8 cellular contexts compared by ENCODE assay signal in the genomic region with DNA sequence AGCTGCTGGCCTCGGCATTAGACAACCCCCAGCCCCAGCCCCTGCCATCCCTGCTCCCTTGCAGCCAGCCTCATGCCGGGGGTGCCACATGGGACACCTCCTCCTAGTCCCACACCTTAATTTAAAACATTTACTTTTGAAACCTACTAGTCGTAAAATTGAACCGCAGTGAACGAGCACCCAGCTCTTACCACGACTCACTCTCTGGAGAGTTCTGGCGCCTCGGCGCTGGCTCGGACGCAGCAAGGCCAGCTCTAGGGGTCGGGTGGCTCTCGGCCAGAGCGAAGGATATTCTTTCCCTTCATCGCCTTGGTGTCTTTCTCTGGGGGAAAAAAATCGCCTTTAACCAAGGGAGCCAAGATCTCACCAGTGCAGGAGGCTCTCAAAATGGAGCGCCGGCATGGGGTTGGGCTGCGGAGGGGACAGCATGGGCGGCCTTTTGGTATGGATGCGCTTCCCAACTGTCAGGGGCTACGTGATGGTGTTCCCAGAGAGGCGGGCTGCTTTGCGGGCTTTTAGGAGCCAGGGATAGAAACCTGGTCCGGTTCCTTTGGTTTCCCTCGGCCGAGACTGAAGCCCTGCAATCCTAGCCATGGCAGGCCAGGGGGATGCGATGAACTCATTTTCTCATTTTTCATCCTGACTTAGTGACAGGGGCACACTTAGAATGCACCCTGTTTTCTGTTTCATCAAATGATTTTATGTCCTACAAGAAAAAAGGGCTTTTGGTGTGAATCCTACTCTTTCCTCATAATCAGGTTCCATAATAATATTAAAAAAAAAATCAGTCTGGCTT. TPM values are rescaled to one million over a fixed set of nuclear protein-coding genes. Genes with fewer than 3 reads are reported as not detected.
DNase-seq lines count a peak whose midpoint lies in the region; ATAC-seq, FAIRE-seq and TF ChIP-seq lines count a peak whose summit lies in the region.

No MANE protein-coding gene starts in this region.

- in situ Hi-C loops in GM12878 (cut with MboI): no loop called here

- intact Hi-C loops in GM12878 (cut with micrococcal nuclease; ENCODE audit: unreplicated experiment): no loop called here

- DNase-seq in activated CD4-positive, alpha-beta T cell treated with anti-CD3 and anti-CD28 coated beads, Interleukin-2, amount 10 ng/mL, durations not matched to agents 7 days and 5 days: no peak
- DNase-seq in activated CD4-positive, alpha-beta T cell treated with anti-CD3 and anti-CD28 coated beads for 48 hours: no peak
- DNase-seq in GM12878 (ENCODE audit: low read depth, low spot score) (no peak), thoracic aorta (ENCODE audit: low spot score) (no peak), erythroblast (lab: John Stamatoyannopoulos, UW) (no peak)

- POLR2A ChIA-PET in activated CD4-positive, alpha-beta T cell treated with anti-CD3 and anti-CD28 coated beads, Interleukin-2, amount 10 ng/mL, durations not matched to agents 7 days and 5 days (lab: Charles Lee): interaction anchor here (0.6 to 1.3 kb wide), 4 partner anchors 104 to 178 kb away, joined by 4 to 8 read pairs (median 4); no protein-coding TSS in a partner anchor
- POLR2A ChIA-PET in GM12878 (lab: Charles Lee): interaction anchor here (1.0 to 7.8 kb wide), 4 partner anchors 27 to 143 kb away, joined by 3 to 55 read pairs (median 4); no protein-coding TSS in a partner anchor

- H3K4me2 ChIP-seq in GM12878 (ENCODE audit: control insufficient read depth, insufficient read depth): peak overlapping the region; percentile 82

- no peaks in the 10 kb centered on the region for H3K79me2 ChIP-seq in GM12878 (ENCODE audit: control insufficient read depth, insufficient read depth, low read length)

- H3K9me3 ChIP-seq in GM12878 (replicated peaks; ENCODE audit: control insufficient read depth, insufficient read depth, low read length) (no peaks in the 10 kb centered on the region; the same call in 2 of the 3 replicates), liver (ENCODE audit: control insufficient read depth in 4 of 4, low read length in 3 of 4) (no peaks in the 10 kb centered on the region), thoracic aorta (no peaks in the 10 kb centered on the region)

- H4K20me1 ChIP-seq in GM12878 (ENCODE audit: control insufficient read depth, insufficient read depth): no peaks in the 10 kb centered on the region

- RAD21 ChIA-PET in GM12878 (lab: Charles Lee; ENCODE audit: unreplicated experiment): interaction anchor here (0.8 to 9.0 kb wide), 13 partner anchors 10 to 226 kb away, joined by 3 to 154 read pairs (median 5); no protein-coding TSS in a partner anchor

- no TSS peak for BruUV-seq in GM12878 (replicated peaks; lab: Mats Ljungman, UMichigan)

- TF ChIP-seq POLR2A in GM12878 (IDR thresholded peaks at IDR 0.05; ENCODE audit: low read depth, low read length): no peak
- no peak for TF ChIP-seq POLR2A in erythroblast (IDR thresholded peaks at IDR 0.05; ENCODE audit: low read length)

- H3K27ac ChIP-seq in GM12878 (ENCODE audit: control insufficient read depth, insufficient read depth): no peak overlapping the region
- H3K27ac ChIP-seq in liver (ENCODE audit: low read depth in 1 of 2, low read length in 2 of 2): peak overlapping the region; percentile 95 to 97
- H3K27ac ChIP-seq in thoracic aorta: no peak overlapping the region

- peak overlapping the region; percentile 97 for H3K4me3 Mint-ChIP-seq in activated CD4-positive, alpha-beta T cell treated with anti-CD3 and anti-CD28 coated beads, Interleukin-2, amount 10 ng/mL, durations not matched to agents 7 days and 5 days

- SMC1A ChIA-PET in GM12878 (lab: Charles Lee; ENCODE audit: uncharacterized antibody, unreplicated experiment): interaction anchor here (0.7 to 9.2 kb wide), 12 partner anchors 11 to 179 kb away, joined by 3 to 100 read pairs (median 3); no protein-coding TSS in a partner anchor

- CTCF ChIA-PET in activated CD4-positive, alpha-beta T cell treated with anti-CD3 and anti-CD28 coated beads, Interleukin-2, amount 10 ng/mL, durations not matched to agents 7 days and 5 days (lab: Charles Lee): interaction anchor here (1.1 to 5.7 kb wide), 11 partner anchors 10 to 1451 kb away, joined by 3 to 31 read pairs (median 5); no protein-coding TSS in a partner anchor
- CTCF ChIA-PET in GM12878 (lab: Yijun Ruan, JAX): interaction anchor here (0.6 to 5.7 kb wide), 11 partner anchors 16 to 180 kb away, joined by 3 to 87 read pairs (median 5); no protein-coding TSS in a partner anchor

- peak overlapping the region; percentile 69 for H3K4me3 ChIP-seq in GM12878
- H3K4me3 ChIP-seq in liver (ENCODE audit: low read depth in 1 of 3, low read length in 3 of 3): peak overlapping the region; percentile 94 to 100 (median 97)
- peak overlapping the region; percentile 86 for H3K4me3 ChIP-seq in thoracic aorta

- H2AFZ ChIP-seq in GM12878 (ENCODE audit: control insufficient read depth, low read depth, low read length): no peak overlapping the region

- H3K9ac ChIP-seq in GM12878 (ENCODE audit: control insufficient read depth, insufficient read depth, low read length) (peak overlapping the region; percentile 32; the same call in 1 of the 2 replicates), liver (ENCODE audit: low read depth in 1 of 2, low read length in 2 of 2) (peak overlapping the region; percentile 51 to 78)

- ATAC-seq in GM12878 (no peak), thoracic aorta (ENCODE audit: insufficient number of reproducible peaks, low FRiP score, low read depth) (no peak), GM21381 (IDR thresholded peaks at IDR 0.05; ENCODE audit: unreplicated experiment) (no peak), GM18873 (IDR thresholded peaks at IDR 0.05; ENCODE audit: low FRiP score, unreplicated experiment) (no peak)

- H3K4me1 Mint-ChIP-seq in activated CD4-positive, alpha-beta T cell treated with anti-CD3 and anti-CD28 coated beads, Interleukin-2, amount 10 ng/mL, durations not matched to agents 7 days and 5 days: peaks cover 65% of the 10 kb centered on the region

- TF ChIP-seq RAD21 in GM12878 (IDR thresholded peaks at IDR 0.05; ENCODE audit: insufficient read depth, low read depth, low read length): no peak
- no peak for TF ChIP-seq RAD21 in liver (IDR thresholded peaks at IDR 0.05)

- TF ChIP-seq EP300 in GM12878 (IDR thresholded peaks at IDR 0.05; ENCODE audit: borderline replicate concordance in 1 of 2, control insufficient read depth in 1 of 2, low read depth in 2 of 2, low read length in 2 of 2): no peak

- no peaks in the 10 kb centered on the region for H3K27me3 Mint-ChIP-seq in activated CD4-positive, alpha-beta T cell treated with anti-CD3 and anti-CD28 coated beads, Interleukin-2, amount 10 ng/mL, durations not matched to agents 7 days and 5 days

- no peak for TF ChIP-seq CTCF in GM12878 (IDR thresholded peaks at IDR 0.05 in 2 of 3, conservative IDR thresholded peaks at IDR 0.05 in 1 of 3; ENCODE audit: control insufficient read depth in 2 of 3, extremely low read depth in 1 of 3, insufficient read depth in 1 of 3, low read depth in 3 of 3, low read length in 3 of 3)
- no peak for TF ChIP-seq CTCF in liver (IDR thresholded peaks at IDR 0.05; ENCODE audit: low read depth, low read length, missing input control)
- no peak for TF ChIP-seq CTCF in thoracic aorta (IDR thresholded peaks at IDR 0.05)

- no peaks in the 10 kb centered on the region; a peak in 1 of 4 replicates for H3K27me3 ChIP-seq in GM12878 (replicated peaks in 1 of 2; ENCODE audit: control insufficient read depth in 2 of 2, insufficient read depth in 2 of 2, low read length in 1 of 2)
- no peaks in the 10 kb centered on the region for H3K27me3 ChIP-seq in liver (ENCODE audit: control insufficient read depth in 4 of 4, insufficient read depth in 4 of 4, low read length in 3 of 4)
- H3K27me3 ChIP-seq in thoracic aorta (replicated peaks; ENCODE audit: insufficient read depth): no peaks in the 10 kb centered on the region

- peak overlapping the region; percentile 83 for H3K27ac Mint-ChIP-seq in activated CD4-positive, alpha-beta T cell treated with anti-CD3 and anti-CD28 coated beads, Interleukin-2, amount 10 ng/mL, durations not matched to agents 7 days and 5 days

- H3K36me3 ChIP-seq in GM12878 (ENCODE audit: control insufficient read depth in 2 of 2, insufficient read depth in 2 of 2, low read length in 1 of 2) (no peaks in the 10 kb centered on the region), liver (ENCODE audit: control insufficient read depth in 4 of 4, insufficient read depth in 3 of 4, low read depth in 1 of 4, low read length in 3 of 4) (no peaks in the 10 kb centered on the region), thoracic aorta (no peaks in the 10 kb centered on the region)

- H3K36me3 Mint-ChIP-seq in activated CD4-positive, alpha-beta T cell treated with anti-CD3 and anti-CD28 coated beads, Interleukin-2, amount 10 ng/mL, durations not matched to agents 7 days and 5 days (ENCODE audit: low read depth): peaks cover 9% of the 10 kb centered on the region

- WGBS in GM12878 (ENCODE audit: insufficient coverage, insufficient replicate concordance, low lambda C conversion rate, missing lambda C conversion rate): 69% methylated on average over 28 of the region's 28 CpGs
- WGBS in liver: 53% methylated on average over 28 of the region's 28 CpGs

- peaks cover 16% of the 10 kb centered on the region for H3K4me1 ChIP-seq in GM12878 (ENCODE audit: control insufficient read depth, insufficient read depth, low read length)
- peaks cover 12 to 57% (median 42%) of the 10 kb centered on the region in 4 donors for H3K4me1 ChIP-seq in liver (ENCODE audit: control insufficient read depth in 4 of 4, insufficient read depth in 4 of 4, low read length in 3 of 4)
- peaks cover 6 to 34% of the 10 kb centered on the region in 2 donors for H3K4me1 ChIP-seq in thoracic aorta (ENCODE audit: control insufficient read depth in 1 of 2, low read depth in 2 of 2)

- peaks cover 3% of the 10 kb centered on the region for H3K9me3 Mint-ChIP-seq in activated CD4-positive, alpha-beta T cell treated with anti-CD3 and anti-CD28 coated beads, Interleukin-2, amount 10 ng/mL, durations not matched to agents 7 days and 5 days

- no peak for FAIRE-seq in GM12878 (lab: Jason Lieb, UNC)

RNA-seq across cellular contexts. Expression of gene HPCAL1, which starts 2.0 kb away (rescaled TPM):
- 10 to 100 TPM; 61.6 to 63.6 TPM for total RNA-seq in activated CD4-positive, alpha-beta T cell treated with anti-CD3 and anti-CD28 coated beads, Interleukin-2, amount 10 ng/mL, durations not matched to agents 7 days and 5 days
- 12.7 and 16.1 TPM in 2 replicates for total RNA-seq in GM12878 (2013; cell fraction: nucleolus; rRNA removed)
- total RNA-seq in GM12878 (2014; rRNA removed) (7.4 and 8.1 TPM in 2 replicates), GM12878 (2014; rRNA removed; fragmentation: Illumina TruSeq; extraction: Trizol) (2.1 and 3.0 TPM in 2 replicates), GM12878 (2021) (10.0 and 10.8 TPM in 2 replicates), liver (10 to 100 TPM; 17.3 to 18.1 TPM), thoracic aorta (10 to 100 TPM; 34.6 to 50.2 TPM)
- polyA plus RNA-seq in GM12878 (2011; ENCODE audit: low read depth): 3.1 TPM
- polyA plus RNA-seq in GM12878 (2011; rRNA removed) (6.8 and 12.8 TPM in 2 replicates), GM12878 (2014; fragmentation: Illumina TruSeq; extraction: Trizol) (0.62 and 3.1 TPM in 2 replicates), GM12878 (2014; fragmentation: Nextera tagmentation; extraction: Ambion mirVana) (1 to 10 TPM in 1 of 2 experiments, under 1 TPM in 1; 0.40 to 1.3 TPM), GM12878 (2014; rRNA removed) (8.7 and 9.4 TPM in 2 replicates), GM12878 (2016; fragmentation: Nextera tagmentation; extraction: Ambion mirVana) (1 to 10 TPM; 7.8 to 8.6 TPM), liver (10 to 100 TPM; 27.7 to 27.9 TPM)
- 19.1 and 22.8 TPM in 2 replicates for polyA plus RNA-seq in GM12878 (2011; cell fraction: cytosol; rRNA removed)
- 26.8 and 28.8 TPM in 2 replicates for polyA plus RNA-seq in GM12878 (2011; cell fraction: nucleus; rRNA removed)
- polyA plus RNA-seq in GM12878 (2012): 8.6 and 12.5 TPM in 2 replicates
- polyA minus RNA-seq in GM12878 (2011; rRNA and poly(A)+ RNA removed): 8.8 and 9.0 TPM in 2 replicates
- 6.9 and 8.6 TPM in 2 replicates for polyA minus RNA-seq in GM12878 (2011; cell fraction: cytosol; rRNA and poly(A)+ RNA removed)
- 6.5 and 10.8 TPM in 2 replicates for polyA minus RNA-seq in GM12878 (2011; cell fraction: nucleus; rRNA and poly(A)+ RNA removed)

Comparison
In these comparisons a context has a peak if more than half of its experiments do, and no peak if none do; other contexts are left out.
1. H3K27ac ChIP-seq: peak in liver (2 of 2); none in GM12878 (single experiment) and thoracic aorta (0 of 2).
2. Peak in every context shown above with its lines, with median percentiles within 50 percentile points of each other: H3K4me3 ChIP-seq.